1 cellular context compared by ENCODE assay signal in the genomic region with DNA sequence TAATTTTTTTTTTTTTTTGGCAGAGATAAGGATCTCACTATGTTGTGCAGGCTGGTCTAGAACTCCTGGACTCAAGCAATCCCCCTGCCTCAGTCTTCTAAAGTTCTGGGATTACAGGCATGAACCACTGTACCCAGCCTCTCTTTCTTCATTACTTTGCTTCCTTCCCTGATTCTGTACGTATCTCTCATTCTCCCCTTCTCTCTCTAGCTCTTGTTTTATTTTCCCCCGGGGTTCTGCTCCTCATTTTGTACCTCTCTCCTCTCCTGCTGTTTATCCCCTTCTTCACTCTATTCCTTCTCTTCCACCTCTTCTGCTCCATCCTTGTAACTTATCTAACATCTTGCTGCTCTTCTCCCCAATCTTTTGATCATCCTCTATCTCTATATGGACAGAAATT.
TF ChIP-seq lines count a peak whose summit lies in the region.

No MANE protein-coding gene starts in this region.

TF ChIP-seq in GM12878, 131 proteins besides CTCF, POLR2A, EP300 and RAD21:
- TF ChIP-seq, protein P1, sequence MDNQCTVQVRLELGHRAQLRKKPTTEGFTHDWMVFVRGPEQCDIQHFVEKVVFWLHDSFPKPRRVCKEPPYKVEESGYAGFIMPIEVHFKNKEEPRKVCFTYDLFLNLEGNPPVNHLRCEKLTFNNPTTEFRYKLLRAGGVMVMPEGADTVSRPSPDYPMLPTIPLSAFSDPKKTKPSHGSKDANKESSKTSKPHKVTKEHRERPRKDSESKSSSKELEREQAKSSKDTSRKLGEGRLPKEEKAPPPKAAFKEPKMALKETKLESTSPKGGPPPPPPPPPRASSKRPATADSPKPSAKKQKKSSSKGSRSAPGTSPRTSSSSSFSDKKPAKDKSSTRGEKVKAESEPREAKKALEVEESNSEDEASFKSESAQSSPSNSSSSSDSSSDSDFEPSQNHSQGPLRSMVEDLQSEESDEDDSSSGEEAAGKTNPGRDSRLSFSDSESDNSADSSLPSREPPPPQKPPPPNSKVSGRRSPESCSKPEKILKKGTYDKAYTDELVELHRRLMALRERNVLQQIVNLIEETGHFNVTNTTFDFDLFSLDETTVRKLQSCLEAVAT (IDR thresholded peaks at IDR 0.05): peak; percentile 49; the same call in 1 of the 2 replicates
- no peak for TF ChIP-seq YY1 (IDR thresholded peaks at IDR 0.05; ENCODE audit: low read depth, low read length)
